Comparison of ENCODE assay signal across 8 cellular contexts in genomic region chrX:130902783-130903613, GRCh38. TPM values are rescaled to one million over a fixed set of nuclear protein-coding genes. Genes with fewer than 3 reads are reported as not detected.
DNase-seq lines count a peak whose midpoint lies in the region; ATAC-seq and TF ChIP-seq lines count a peak whose summit lies in the region.

A gene with protein sequence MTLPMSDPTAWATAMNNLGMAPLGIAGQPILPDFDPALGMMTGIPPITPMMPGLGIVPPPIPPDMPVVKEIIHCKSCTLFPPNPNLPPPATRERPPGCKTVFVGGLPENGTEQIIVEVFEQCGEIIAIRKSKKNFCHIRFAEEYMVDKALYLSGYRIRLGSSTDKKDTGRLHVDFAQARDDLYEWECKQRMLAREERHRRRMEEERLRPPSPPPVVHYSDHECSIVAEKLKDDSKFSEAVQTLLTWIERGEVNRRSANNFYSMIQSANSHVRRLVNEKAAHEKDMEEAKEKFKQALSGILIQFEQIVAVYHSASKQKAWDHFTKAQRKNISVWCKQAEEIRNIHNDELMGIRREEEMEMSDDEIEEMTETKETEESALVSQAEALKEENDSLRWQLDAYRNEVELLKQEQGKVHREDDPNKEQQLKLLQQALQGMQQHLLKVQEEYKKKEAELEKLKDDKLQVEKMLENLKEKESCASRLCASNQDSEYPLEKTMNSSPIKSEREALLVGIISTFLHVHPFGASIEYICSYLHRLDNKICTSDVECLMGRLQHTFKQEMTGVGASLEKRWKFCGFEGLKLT (minus strand): TSS chrX:130903209. CDS start chrX:130703216, 199,993 bp downstream.

- POLR2A ChIA-PET in activated B cell treated with CpG ODN at 0.5 μM for 24 hours (lab: Charles Lee) = interaction anchor here (1.1 to 1.3 kb wide), 2 partner anchors 501 to 563 kb away, joined by 3 to 9 read pairs; partner anchors contain the start of genes RBMX2 and SLC25A14

- H3K36me3 Mint-ChIP-seq in activated B cell treated with CpG ODN at 0.5 μM for 24 hours (ENCODE audit: low read depth) = peaks cover 11% of the 10 kb centered on the region

- H3K27me3 Mint-ChIP-seq in activated B cell treated with CpG ODN at 0.5 μM for 24 hours = no peaks in the 10 kb centered on the region

- no peak for TF ChIP-seq CTCF in activated B cell treated with CpG ODN at 0.5 μM for 24 hours (IDR thresholded peaks at IDR 0.05)

- DNase-seq in AG08395 (ENCODE audit: low spot score) (peak; percentile 90), NCI-H345 (lab: John Stamatoyannopoulos, UW) (peak; percentile 97), activated B cell treated with CpG ODN at 0.5 μM for 24 hours (peak; percentile 60), iris pigment epithelial cell (ENCODE audit: low read depth) (peak; percentile 97)
- peak; percentile 87 for DNase-seq in central memory CD4-positive, alpha-beta T cell
- DNase-seq in stimulated activated CD4-positive, alpha-beta T cell treated with anti-CD3 and anti-CD28 coated beads, Interleukin-12 subunit alpha, Interleukin-12 subunit beta, amount 100 ng/mL, for 4 hours = peak; percentile 68

- peaks cover 12% of the 10 kb centered on the region for H3K4me1 Mint-ChIP-seq in activated B cell treated with CpG ODN at 0.5 μM for 24 hours

- no peaks in the 10 kb centered on the region for H3K9me3 Mint-ChIP-seq in activated B cell treated with CpG ODN at 0.5 μM for 24 hours

- peak; percentile 77 for TF ChIP-seq POLR2A in GM18951 (IDR thresholded peaks at IDR 0.05; ENCODE audit: extremely low read depth, insufficient read depth, insufficient read length)

- in situ Hi-C loops in GM18951 (cut with MboI; ENCODE audit: low sequenced_read_pairs, unreplicated experiment) = loop anchor here (25.0 kb wide), 1 partner anchor 566 kb away; the partner anchor contains the start of gene SLC25A14

- intact Hi-C loops in activated B cell treated with CpG ODN at 0.5 μM for 24 hours (cut with micrococcal nuclease) = loop anchor here (1.0 to 10.0 kb wide), 7 partner anchors 351 to 1584 kb away; partner anchors contain the start of genes MBNL3, SLC25A14 and ZNF280C

- H3K27ac Mint-ChIP-seq in activated B cell treated with CpG ODN at 0.5 μM for 24 hours = peak within 1 kb of the TSS; percentile 59

- peak; percentile 99 for ATAC-seq in HG03196 (IDR thresholded peaks at IDR 0.05; ENCODE audit: unreplicated experiment)
- ATAC-seq in activated B cell treated with CpG ODN at 0.5 μM for 24 hours (ENCODE audit: low read depth) = peak; percentile 94

- CTCF ChIA-PET in activated B cell treated with CpG ODN at 0.5 μM for 24 hours (lab: Charles Lee) = interaction anchor here (1.3 to 1.8 kb wide), 2 partner anchors 13 to 14 kb away, joined by 4 to 5 read pairs; no protein-coding TSS in a partner anchor

- no peak within 1 kb of the TSS for H3K4me3 Mint-ChIP-seq in activated B cell treated with CpG ODN at 0.5 μM for 24 hours

RNA-seq across cellular contexts. Expression of the gene that starts here (rescaled TPM):
- 15.9 and 16.2 TPM in 2 replicates for total RNA-seq in activated B cell treated with CpG ODN at 0.5 μM for 24 hours

Comparison
In these comparisons a context has a peak if more than half of its experiments do, and no peak if none do; other contexts are left out.
1. Peak in every context shown above with its lines: DNase-seq and ATAC-seq.